ENCODE assay signal across 8 cellular contexts in the genomic region with DNA sequence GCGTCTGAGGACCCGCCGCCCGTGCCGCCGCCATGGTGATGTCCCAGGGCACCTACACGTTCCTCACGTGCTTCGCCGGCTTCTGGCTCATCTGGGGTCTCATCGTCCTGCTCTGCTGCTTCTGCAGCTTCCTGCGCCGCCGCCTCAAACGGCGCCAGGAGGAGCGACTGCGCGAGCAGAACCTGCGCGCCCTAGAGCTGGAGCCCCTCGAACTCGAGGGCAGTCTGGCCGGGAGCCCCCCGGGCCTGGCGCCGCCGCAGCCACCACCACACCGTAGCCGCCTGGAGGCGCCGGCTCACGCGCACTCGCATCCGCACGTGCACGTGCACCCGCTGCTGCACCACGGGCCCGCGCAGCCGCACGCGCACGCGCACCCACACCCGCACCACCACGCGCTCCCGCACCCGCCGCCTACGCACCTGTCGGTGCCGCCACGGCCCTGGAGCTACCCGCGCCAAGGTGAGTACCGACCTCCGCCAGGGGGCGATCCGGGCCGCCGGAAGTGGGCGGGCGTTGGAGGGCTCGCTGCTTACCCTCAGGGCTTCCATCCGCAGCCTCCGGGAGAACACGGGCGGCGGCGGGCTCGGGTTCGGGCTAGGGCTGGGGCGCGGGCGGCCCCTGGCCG.
DNase-seq lines count a peak whose midpoint lies in the region; ATAC-seq lines count a peak whose summit lies in the region.

No MANE protein-coding gene starts in this region.

- peak overlapping the region; percentile 49; the same call in 1 of the 2 replicates for H3K27ac ChIP-seq in ACC112 (ENCODE audit: low read depth, low read length)

- no peaks in the 10 kb centered on the region for H3K27me3 Mint-ChIP-seq in central memory CD8-positive, alpha-beta T cell

- peak overlapping the region; percentile 86 for H3K27ac Mint-ChIP-seq in central memory CD8-positive, alpha-beta T cell (ENCODE audit: low read depth)

- H3K4me3 Mint-ChIP-seq in central memory CD8-positive, alpha-beta T cell = peak overlapping the region; percentile 76

- H3K4me1 Mint-ChIP-seq in central memory CD8-positive, alpha-beta T cell = peaks cover 25% of the 10 kb centered on the region

- H3K36me3 ChIP-seq in ACC112 (ENCODE audit: insufficient read depth, low read length) = peaks cover 3% of the 10 kb centered on the region; the same call in 1 of the 2 replicates

- H3K4me3 ChIP-seq in ACC112 (ENCODE audit: low read depth, low read length) = peak overlapping the region; percentile 77

- ATAC-seq in GM18520 (IDR thresholded peaks at IDR 0.05; ENCODE audit: unreplicated experiment) = peak; percentile 30
- peak; percentile 47 for ATAC-seq in HG03039 (IDR thresholded peaks at IDR 0.05; ENCODE audit: unreplicated experiment)
- ATAC-seq in activated CD4-positive, CD25-positive, alpha-beta regulatory T cell treated with anti-CD3 and anti-CD28 coated beads, Interleukin-2, amount 50 U/mL, for 24 hours = peak; percentile 70 to 71
- ATAC-seq in central memory CD8-positive, alpha-beta T cell (replicated peaks; ENCODE audit: extremely low read depth, poor library complexity, severe bottlenecking) = peak; percentile 64

- H3K36me3 Mint-ChIP-seq in central memory CD8-positive, alpha-beta T cell (ENCODE audit: insufficient read depth) = peaks cover 45% of the 10 kb centered on the region

- DNase-seq in NCI-H2227 (lab: John Stamatoyannopoulos, UW; ENCODE audit: unreplicated experiment) = peak; percentile 89
- peak; percentile 91 to 94 for DNase-seq in central memory CD8-positive, alpha-beta T cell (ENCODE audit: low spot score in 2 of 2)
- peak; percentile 95 for DNase-seq in left kidney (ENCODE audit: low read depth, low spot score)
- DNase-seq in stimulated activated CD4-positive, alpha-beta T cell treated with anti-CD3 and anti-CD28 coated beads, Interleukin-4, amount 100 ng/mL, for 1 hour = peak; percentile 95

- peaks cover 16% of the 10 kb centered on the region for H3K4me1 ChIP-seq in ACC112 (ENCODE audit: control insufficient read depth, insufficient read depth, low read length, unreplicated experiment)

- no peaks in the 10 kb centered on the region for H3K79me2 ChIP-seq in ACC112 (ENCODE audit: control insufficient read depth, insufficient read depth, low read length, unreplicated experiment)

- H3K27me3 ChIP-seq in ACC112 (ENCODE audit: insufficient read depth, low read length) = no peaks in the 10 kb centered on the region

- H3K9me3 Mint-ChIP-seq in central memory CD8-positive, alpha-beta T cell = no peaks in the 10 kb centered on the region

- H2AFZ ChIP-seq in ACC112 (ENCODE audit: low read length, unreplicated experiment) = no peak overlapping the region

Comparison
In these comparisons a context has a peak if more than half of its experiments do, and no peak if none do; other contexts are left out.
1. Peak in every context shown above with its lines: DNase-seq, ATAC-seq, H3K4me3 ChIP-seq and H3K27ac ChIP-seq.